1 cellular context compared by ENCODE assay signal in the genomic region with DNA sequence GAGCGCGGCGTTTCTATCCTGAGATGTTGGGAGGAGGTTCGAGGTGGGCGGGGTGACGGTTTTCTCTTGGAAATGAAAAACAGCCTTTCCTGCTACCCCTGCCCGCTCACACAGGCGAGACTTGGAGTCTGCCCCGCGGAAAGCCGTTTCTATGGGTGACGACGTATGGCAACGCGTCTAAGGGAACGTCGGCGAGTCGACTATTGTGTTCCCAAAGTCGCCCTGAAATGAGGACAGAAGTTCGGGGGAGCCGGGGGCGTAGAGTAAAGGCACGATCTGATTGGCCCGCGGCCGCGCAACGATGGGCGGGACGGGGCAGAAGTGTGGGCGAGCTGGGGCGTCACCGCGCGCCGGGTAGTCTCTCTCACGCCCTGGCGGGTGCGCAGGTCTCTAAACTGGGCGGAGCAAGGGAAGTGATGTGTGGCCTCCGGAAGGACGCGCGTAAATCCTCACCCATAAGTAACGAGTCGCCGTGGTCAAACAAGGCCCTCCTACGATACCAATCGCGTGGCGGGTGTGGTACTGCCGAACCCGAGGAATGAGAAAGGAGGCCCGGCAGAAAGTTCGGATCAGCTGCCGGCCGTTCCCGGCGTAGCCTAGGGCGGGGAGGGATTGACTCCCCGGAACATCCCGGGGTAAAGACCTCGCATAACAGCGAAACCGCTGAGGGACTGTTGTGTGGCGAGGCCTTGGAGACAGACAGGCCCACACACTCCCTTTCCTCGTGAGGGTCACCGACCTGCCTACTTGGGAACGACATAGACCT.
A peak's percentile ranks its signal among the peaks of the same experiment; 100 is the strongest.
TF ChIP-seq lines count a peak whose summit lies in the region.

No MANE protein-coding gene starts in this region.

TF ChIP-seq in GM12878, 131 proteins besides CTCF, POLR2A, EP300 and RAD21 (continued from another document and continues in another):
- TF ChIP-seq, protein P1, sequence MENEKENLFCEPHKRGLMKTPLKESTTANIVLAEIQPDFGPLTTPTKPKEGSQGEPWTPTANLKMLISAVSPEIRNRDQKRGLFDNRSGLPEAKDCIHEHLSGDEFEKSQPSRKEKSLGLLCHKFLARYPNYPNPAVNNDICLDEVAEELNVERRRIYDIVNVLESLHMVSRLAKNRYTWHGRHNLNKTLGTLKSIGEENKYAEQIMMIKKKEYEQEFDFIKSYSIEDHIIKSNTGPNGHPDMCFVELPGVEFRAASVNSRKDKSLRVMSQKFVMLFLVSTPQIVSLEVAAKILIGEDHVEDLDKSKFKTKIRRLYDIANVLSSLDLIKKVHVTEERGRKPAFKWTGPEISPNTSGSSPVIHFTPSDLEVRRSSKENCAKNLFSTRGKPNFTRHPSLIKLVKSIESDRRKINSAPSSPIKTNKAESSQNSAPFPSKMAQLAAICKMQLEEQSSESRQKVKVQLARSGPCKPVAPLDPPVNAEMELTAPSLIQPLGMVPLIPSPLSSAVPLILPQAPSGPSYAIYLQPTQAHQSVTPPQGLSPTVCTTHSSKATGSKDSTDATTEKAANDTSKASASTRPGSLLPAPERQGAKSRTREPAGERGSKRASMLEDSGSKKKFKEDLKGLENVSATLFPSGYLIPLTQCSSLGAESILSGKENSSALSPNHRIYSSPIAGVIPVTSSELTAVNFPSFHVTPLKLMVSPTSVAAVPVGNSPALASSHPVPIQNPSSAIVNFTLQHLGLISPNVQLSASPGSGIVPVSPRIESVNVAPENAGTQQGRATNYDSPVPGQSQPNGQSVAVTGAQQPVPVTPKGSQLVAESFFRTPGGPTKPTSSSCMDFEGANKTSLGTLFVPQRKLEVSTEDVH (IDR thresholded peaks at IDR 0.05; ENCODE audit: low read depth, partially characterized antibody), result peak; percentile 31
- TF ChIP-seq, protein P2, sequence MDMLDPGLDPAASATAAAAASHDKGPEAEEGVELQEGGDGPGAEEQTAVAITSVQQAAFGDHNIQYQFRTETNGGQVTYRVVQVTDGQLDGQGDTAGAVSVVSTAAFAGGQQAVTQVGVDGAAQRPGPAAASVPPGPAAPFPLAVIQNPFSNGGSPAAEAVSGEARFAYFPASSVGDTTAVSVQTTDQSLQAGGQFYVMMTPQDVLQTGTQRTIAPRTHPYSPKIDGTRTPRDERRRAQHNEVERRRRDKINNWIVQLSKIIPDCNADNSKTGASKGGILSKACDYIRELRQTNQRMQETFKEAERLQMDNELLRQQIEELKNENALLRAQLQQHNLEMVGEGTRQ (IDR thresholded peaks at IDR 0.05; ENCODE audit: borderline replicate concordance, low read depth, low read length), result no peak
- TF ChIP-seq STAT3 (IDR thresholded peaks at IDR 0.05; ENCODE audit: low read depth, low read length) (no peak), MTA2 (IDR thresholded peaks at IDR 0.05; ENCODE audit: low read depth) (peak; percentile 47; the same call in 1 of the 2 replicates), TBL1XR1 (IDR thresholded peaks at IDR 0.05; ENCODE audit: low read depth, low read length) (no peak), POU2F2 (IDR thresholded peaks at IDR 0.05; ENCODE audit: borderline replicate concordance, low read depth, low read length) (peak; percentile 82; the same call in 2 of the 3 replicates), YBX1 (IDR thresholded peaks at IDR 0.05) (no peak), SMAD5 (IDR thresholded peaks at IDR 0.05; ENCODE audit: low read depth) (peak; percentile 43; the same call in 1 of the 2 replicates), SMAD1 (IDR thresholded peaks at IDR 0.05; ENCODE audit: low read depth, partially characterized antibody) (peak; percentile 58), YY1 (IDR thresholded peaks at IDR 0.05; ENCODE audit: low read depth, low read length) (peak; percentile 36; the same call in 1 of the 2 replicates), BMI1 (IDR thresholded peaks at IDR 0.05; ENCODE audit: borderline replicate concordance) (peak; percentile 58; the same call in 1 of the 2 replicates), SPI1 (IDR thresholded peaks at IDR 0.05; ENCODE audit: borderline replicate concordance, insufficient read depth, low read depth, low read length) (peak; percentile 41; the same call in 1 of the 2 replicates), TAF1 (IDR thresholded peaks at IDR 0.05; ENCODE audit: borderline replicate concordance, low read depth, low read length) (peak; percentile 67; the same call in 1 of the 2 replicates), STAT1 (conservative IDR thresholded peaks at IDR 0.05) (0 out of 2 replicates have a peak, but pooled peaks have one; percentile 36), ZNF207 (IDR thresholded peaks at IDR 0.05; ENCODE audit: borderline replicate concordance) (peak; percentile 84), CHD2 (IDR thresholded peaks at IDR 0.05; ENCODE audit: borderline replicate concordance, low read depth, low read length) (no peak; the same call in 1 of the 2 replicates), SIX5 (IDR thresholded peaks at IDR 0.05; ENCODE audit: low read depth, low read length, severe bottlenecking) (no peak), IKZF1 (conservative IDR thresholded peaks at IDR 0.05) (peak; percentile 73), CHD1 (IDR thresholded peaks at IDR 0.05; ENCODE audit: low read depth, low read length) (no peak; the same call in 1 of the 2 replicates), ZSCAN29 (IDR thresholded peaks at IDR 0.05) (no peak), HCFC1 (IDR thresholded peaks at IDR 0.05; ENCODE audit: low read length) (peak; percentile 67), NRF1 (conservative IDR thresholded peaks at IDR 0.05; ENCODE audit: low read depth, low read length) (peak; percentile 75), IRF4 (IDR thresholded peaks at IDR 0.05; ENCODE audit: low read depth, low read length) (no peak), RAD51 (IDR thresholded peaks at IDR 0.05) (no peak), KDM1A (IDR thresholded peaks at IDR 0.05; ENCODE audit: borderline replicate concordance) (no peak), HDAC2 (IDR thresholded peaks at IDR 0.05) (no peak), SP1 (IDR thresholded peaks at IDR 0.05; ENCODE audit: low read depth, low read length) (peak; percentile 64), CHD4 (IDR thresholded peaks at IDR 0.05) (no peak), GATAD2B (conservative IDR thresholded peaks at IDR 0.05; ENCODE audit: low read depth) (no peak; the same call in 1 of the 2 replicates)
- TF ChIP-seq, protein P3, sequence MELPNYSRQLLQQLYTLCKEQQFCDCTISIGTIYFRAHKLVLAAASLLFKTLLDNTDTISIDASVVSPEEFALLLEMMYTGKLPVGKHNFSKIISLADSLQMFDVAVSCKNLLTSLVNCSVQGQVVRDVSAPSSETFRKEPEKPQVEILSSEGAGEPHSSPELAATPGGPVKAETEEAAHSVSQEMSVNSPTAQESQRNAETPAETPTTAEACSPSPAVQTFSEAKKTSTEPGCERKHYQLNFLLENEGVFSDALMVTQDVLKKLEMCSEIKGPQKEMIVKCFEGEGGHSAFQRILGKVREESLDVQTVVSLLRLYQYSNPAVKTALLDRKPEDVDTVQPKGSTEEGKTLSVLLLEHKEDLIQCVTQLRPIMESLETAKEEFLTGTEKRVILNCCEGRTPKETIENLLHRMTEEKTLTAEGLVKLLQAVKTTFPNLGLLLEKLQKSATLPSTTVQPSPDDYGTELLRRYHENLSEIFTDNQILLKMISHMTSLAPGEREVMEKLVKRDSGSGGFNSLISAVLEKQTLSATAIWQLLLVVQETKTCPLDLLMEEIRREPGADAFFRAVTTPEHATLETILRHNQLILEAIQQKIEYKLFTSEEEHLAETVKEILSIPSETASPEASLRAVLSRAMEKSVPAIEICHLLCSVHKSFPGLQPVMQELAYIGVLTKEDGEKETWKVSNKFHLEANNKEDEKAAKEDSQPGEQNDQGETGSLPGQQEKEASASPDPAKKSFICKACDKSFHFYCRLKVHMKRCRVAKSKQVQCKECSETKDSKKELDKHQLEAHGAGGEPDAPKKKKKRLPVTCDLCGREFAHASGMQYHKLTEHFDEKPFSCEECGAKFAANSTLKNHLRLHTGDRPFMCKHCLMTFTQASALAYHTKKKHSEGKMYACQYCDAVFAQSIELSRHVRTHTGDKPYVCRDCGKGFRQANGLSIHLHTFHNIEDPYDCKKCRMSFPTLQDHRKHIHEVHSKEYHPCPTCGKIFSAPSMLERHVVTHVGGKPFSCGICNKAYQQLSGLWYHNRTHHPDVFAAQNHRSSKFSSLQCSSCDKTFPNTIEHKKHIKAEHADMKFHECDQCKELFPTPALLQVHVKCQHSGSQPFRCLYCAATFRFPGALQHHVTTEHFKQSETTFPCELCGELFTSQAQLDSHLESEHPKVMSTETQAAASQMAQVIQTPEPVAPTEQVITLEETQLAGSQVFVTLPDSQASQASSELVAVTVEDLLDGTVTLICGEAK (IDR thresholded peaks at IDR 0.05; ENCODE audit: borderline replicate concordance), result peak; percentile 90
- TF ChIP-seq, protein P4, sequence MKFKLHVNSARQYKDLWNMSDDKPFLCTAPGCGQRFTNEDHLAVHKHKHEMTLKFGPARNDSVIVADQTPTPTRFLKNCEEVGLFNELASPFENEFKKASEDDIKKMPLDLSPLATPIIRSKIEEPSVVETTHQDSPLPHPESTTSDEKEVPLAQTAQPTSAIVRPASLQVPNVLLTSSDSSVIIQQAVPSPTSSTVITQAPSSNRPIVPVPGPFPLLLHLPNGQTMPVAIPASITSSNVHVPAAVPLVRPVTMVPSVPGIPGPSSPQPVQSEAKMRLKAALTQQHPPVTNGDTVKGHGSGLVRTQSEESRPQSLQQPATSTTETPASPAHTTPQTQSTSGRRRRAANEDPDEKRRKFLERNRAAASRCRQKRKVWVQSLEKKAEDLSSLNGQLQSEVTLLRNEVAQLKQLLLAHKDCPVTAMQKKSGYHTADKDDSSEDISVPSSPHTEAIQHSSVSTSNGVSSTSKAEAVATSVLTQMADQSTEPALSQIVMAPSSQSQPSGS (IDR thresholded peaks at IDR 0.05; ENCODE audit: low read length), result no peak
- TF ChIP-seq, protein P5, sequence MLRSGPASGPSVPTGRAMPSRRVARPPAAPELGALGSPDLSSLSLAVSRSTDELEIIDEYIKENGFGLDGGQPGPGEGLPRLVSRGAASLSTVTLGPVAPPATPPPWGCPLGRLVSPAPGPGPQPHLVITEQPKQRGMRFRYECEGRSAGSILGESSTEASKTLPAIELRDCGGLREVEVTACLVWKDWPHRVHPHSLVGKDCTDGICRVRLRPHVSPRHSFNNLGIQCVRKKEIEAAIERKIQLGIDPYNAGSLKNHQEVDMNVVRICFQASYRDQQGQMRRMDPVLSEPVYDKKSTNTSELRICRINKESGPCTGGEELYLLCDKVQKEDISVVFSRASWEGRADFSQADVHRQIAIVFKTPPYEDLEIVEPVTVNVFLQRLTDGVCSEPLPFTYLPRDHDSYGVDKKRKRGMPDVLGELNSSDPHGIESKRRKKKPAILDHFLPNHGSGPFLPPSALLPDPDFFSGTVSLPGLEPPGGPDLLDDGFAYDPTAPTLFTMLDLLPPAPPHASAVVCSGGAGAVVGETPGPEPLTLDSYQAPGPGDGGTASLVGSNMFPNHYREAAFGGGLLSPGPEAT (IDR thresholded peaks at IDR 0.05; ENCODE audit: low read depth), result peak; percentile 75; the same call in 1 of the 2 replicates
- TF ChIP-seq, protein P6, sequence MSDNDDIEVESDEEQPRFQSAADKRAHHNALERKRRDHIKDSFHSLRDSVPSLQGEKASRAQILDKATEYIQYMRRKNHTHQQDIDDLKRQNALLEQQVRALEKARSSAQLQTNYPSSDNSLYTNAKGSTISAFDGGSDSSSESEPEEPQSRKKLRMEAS (IDR thresholded peaks at IDR 0.05; ENCODE audit: low read depth, low read length), result peak; percentile 75
- TF ChIP-seq, protein P7, sequence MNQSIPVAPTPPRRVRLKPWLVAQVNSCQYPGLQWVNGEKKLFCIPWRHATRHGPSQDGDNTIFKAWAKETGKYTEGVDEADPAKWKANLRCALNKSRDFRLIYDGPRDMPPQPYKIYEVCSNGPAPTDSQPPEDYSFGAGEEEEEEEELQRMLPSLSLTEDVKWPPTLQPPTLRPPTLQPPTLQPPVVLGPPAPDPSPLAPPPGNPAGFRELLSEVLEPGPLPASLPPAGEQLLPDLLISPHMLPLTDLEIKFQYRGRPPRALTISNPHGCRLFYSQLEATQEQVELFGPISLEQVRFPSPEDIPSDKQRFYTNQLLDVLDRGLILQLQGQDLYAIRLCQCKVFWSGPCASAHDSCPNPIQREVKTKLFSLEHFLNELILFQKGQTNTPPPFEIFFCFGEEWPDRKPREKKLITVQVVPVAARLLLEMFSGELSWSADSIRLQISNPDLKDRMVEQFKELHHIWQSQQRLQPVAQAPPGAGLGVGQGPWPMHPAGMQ (IDR thresholded peaks at IDR 0.05; ENCODE audit: borderline replicate concordance), result no peak
- TF ChIP-seq, protein P8, sequence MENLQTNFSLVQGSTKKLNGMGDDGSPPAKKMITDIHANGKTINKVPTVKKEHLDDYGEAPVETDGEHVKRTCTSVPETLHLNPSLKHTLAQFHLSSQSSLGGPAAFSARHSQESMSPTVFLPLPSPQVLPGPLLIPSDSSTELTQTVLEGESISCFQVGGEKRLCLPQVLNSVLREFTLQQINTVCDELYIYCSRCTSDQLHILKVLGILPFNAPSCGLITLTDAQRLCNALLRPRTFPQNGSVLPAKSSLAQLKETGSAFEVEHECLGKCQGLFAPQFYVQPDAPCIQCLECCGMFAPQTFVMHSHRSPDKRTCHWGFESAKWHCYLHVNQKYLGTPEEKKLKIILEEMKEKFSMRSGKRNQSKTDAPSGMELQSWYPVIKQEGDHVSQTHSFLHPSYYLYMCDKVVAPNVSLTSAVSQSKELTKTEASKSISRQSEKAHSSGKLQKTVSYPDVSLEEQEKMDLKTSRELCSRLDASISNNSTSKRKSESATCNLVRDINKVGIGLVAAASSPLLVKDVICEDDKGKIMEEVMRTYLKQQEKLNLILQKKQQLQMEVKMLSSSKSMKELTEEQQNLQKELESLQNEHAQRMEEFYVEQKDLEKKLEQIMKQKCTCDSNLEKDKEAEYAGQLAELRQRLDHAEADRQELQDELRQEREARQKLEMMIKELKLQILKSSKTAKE (IDR thresholded peaks at IDR 0.05; ENCODE audit: low read depth, poor library complexity, severe bottlenecking), result peak; percentile 12
- TF ChIP-seq, protein P9, sequence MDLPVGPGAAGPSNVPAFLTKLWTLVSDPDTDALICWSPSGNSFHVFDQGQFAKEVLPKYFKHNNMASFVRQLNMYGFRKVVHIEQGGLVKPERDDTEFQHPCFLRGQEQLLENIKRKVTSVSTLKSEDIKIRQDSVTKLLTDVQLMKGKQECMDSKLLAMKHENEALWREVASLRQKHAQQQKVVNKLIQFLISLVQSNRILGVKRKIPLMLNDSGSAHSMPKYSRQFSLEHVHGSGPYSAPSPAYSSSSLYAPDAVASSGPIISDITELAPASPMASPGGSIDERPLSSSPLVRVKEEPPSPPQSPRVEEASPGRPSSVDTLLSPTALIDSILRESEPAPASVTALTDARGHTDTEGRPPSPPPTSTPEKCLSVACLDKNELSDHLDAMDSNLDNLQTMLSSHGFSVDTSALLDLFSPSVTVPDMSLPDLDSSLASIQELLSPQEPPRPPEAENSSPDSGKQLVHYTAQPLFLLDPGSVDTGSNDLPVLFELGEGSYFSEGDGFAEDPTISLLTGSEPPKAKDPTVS (IDR thresholded peaks at IDR 0.05; ENCODE audit: low read depth, low read length), result no peak
